Comparison of ENCODE assay signal across 1 cellular context in genomic region chr15:49675051-49675450, GRCh38.
TF ChIP-seq lines count a peak whose summit lies in the region.

No MANE protein-coding gene starts in this region.

TF ChIP-seq in IMR-90, 13 proteins besides CTCF, POLR2A, EP300 and RAD21 (continued from another document):
- TF ChIP-seq FOS (IDR thresholded peaks at IDR 0.05; ENCODE audit: low read depth, low read length): peak; percentile 52
